Comparison of ENCODE assay signal across 1 cellular context in genomic region chr13:52011690-52012511, GRCh38.
TF ChIP-seq lines count a peak whose summit lies in the region.

Gene ALG11, plus strand, starts transcription at chr13:52012398. Its CDS starts 21 bp downstream, at chr13:52012419.

TF ChIP-seq in HepG2, 621 proteins besides CTCF, POLR2A, EP300 and RAD21 (continued from another document and continues in another):
- TF ChIP-seq, protein P1, sequence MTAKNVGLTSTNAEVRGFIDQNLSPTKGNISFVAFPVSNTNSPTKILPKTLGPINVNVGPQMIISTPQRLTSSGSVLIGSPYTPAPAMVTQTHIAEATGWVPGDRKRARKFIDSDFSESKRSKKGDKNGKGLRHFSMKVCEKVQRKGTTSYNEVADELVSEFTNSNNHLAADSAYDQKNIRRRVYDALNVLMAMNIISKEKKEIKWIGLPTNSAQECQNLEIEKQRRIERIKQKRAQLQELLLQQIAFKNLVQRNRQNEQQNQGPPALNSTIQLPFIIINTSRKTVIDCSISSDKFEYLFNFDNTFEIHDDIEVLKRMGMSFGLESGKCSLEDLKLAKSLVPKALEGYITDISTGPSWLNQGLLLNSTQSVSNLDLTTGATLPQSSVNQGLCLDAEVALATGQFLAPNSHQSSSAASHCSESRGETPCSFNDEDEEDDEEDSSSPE (CRISPR knock-in tag; IDR thresholded peaks at IDR 0.05), result peak; percentile 81
- TF ChIP-seq HNRNPUL1 (IDR thresholded peaks at IDR 0.05; ENCODE audit: low read depth, low read length), result no peak
- peak; percentile 91 for TF ChIP-seq GATAD1 (CRISPR knock-in tag; IDR thresholded peaks at IDR 0.05)
- TF ChIP-seq TGIF2 (CRISPR knock-in tag; IDR thresholded peaks at IDR 0.05), result peak; percentile 45; the same call in 1 of the 2 replicates
- TF ChIP-seq ZNF773 (CRISPR knock-in tag; IDR thresholded peaks at IDR 0.05; ENCODE audit: borderline replicate concordance), result no peak
- peak; percentile 86 for TF ChIP-seq THAP9 (CRISPR knock-in tag; IDR thresholded peaks at IDR 0.05; ENCODE audit: borderline replicate concordance)
- TF ChIP-seq ZNF460 (CRISPR knock-in tag; IDR thresholded peaks at IDR 0.05; ENCODE audit: borderline replicate concordance), result peak; percentile 50; the same call in 1 of the 2 replicates
- peak; percentile 96 for TF ChIP-seq RBM39 (IDR thresholded peaks at IDR 0.05; ENCODE audit: low read depth, low read length, poor library complexity, severe bottlenecking)
- peak; percentile 61; the same call in 1 of the 2 replicates for TF ChIP-seq FOXK1 (CRISPR knock-in tag; IDR thresholded peaks at IDR 0.05; ENCODE audit: borderline replicate concordance, low read depth)
- TF ChIP-seq ZNF782 (CRISPR knock-in tag; IDR thresholded peaks at IDR 0.05; ENCODE audit: borderline replicate concordance), result peak; percentile 81; the same call in 1 of the 2 replicates
- peak; percentile 76; the same call in 1 of the 2 replicates for TF ChIP-seq ZNF318 (CRISPR knock-in tag; IDR thresholded peaks at IDR 0.05)
- peak; percentile 91 for TF ChIP-seq KMT2A (CRISPR knock-in tag; IDR thresholded peaks at IDR 0.05)
- TF ChIP-seq HIC2 (CRISPR knock-in tag; IDR thresholded peaks at IDR 0.05; ENCODE audit: low read depth), result peak; percentile 92
- TF ChIP-seq ZEB1 (IDR thresholded peaks at IDR 0.05; ENCODE audit: insufficient replicate concordance, low read depth), result peak; percentile 74
- TF ChIP-seq GTF2F1 (IDR thresholded peaks at IDR 0.05; ENCODE audit: low read length), result peak; percentile 57; the same call in 1 of the 2 replicates
- TF ChIP-seq ZNF552 (CRISPR knock-in tag; IDR thresholded peaks at IDR 0.05; ENCODE audit: borderline replicate concordance), result peak; percentile 94
- TF ChIP-seq, protein P2, sequence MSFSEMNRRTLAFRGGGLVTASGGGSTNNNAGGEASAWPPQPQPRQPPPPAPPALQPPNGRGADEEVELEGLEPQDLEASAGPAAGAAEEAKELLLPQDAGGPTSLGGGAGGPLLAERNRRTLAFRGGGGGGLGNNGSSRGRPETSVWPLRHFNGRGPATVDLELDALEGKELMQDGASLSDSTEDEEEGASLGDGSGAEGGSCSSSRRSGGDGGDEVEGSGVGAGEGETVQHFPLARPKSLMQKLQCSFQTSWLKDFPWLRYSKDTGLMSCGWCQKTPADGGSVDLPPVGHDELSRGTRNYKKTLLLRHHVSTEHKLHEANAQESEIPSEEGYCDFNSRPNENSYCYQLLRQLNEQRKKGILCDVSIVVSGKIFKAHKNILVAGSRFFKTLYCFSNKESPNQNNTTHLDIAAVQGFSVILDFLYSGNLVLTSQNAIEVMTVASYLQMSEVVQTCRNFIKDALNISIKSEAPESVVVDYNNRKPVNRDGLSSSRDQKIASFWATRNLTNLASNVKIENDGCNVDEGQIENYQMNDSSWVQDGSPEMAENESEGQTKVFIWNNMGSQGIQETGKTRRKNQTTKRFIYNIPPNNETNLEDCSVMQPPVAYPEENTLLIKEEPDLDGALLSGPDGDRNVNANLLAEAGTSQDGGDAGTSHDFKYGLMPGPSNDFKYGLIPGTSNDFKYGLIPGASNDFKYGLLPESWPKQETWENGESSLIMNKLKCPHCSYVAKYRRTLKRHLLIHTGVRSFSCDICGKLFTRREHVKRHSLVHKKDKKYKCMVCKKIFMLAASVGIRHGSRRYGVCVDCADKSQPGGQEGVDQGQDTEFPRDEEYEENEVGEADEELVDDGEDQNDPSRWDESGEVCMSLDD (CRISPR knock-in tag; IDR thresholded peaks at IDR 0.05; ENCODE audit: borderline replicate concordance), result 0 out of 2 replicates have a peak, but pooled peaks have one; percentile 32
- peak; percentile 82 for TF ChIP-seq HDAC2 (CRISPR knock-in tag; IDR thresholded peaks at IDR 0.05)
- no peak for TF ChIP-seq TCF7 (IDR thresholded peaks at IDR 0.05; ENCODE audit: low read depth)
- TF ChIP-seq AHDC1 (CRISPR knock-in tag; IDR thresholded peaks at IDR 0.05; ENCODE audit: borderline replicate concordance), result peak; percentile 87
